In the genomic region with DNA sequence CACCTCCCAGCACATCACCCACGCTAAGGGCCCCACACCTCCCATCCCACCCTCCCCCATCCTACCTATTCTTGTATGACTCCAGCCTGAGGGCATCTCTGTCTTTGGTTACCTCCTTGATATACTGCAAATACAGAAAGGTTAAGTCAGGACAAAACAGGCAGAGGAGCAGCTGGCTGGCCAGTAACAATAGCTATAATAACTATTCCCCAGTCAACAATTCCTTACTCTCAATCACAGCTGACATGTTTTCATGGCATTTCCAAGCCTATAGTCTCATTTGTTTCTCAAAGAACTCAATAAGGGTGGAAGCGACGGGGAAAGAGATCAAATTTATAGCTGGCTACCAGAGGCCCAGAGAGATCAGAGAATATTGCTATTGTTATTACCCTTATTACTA, we compare ENCODE assay signal across 21 cellular contexts.
DNase-seq lines count a peak whose midpoint lies in the region; ATAC-seq and TF ChIP-seq lines count a peak whose summit lies in the region.
"Had no signal": no experiment of that assay in that cellular context is flagged by ENCODE, and none has a peak within 500 bp of the region (broad histone marks: within the 10 kb centered on the region; RNA-seq: fewer than 3 reads in every experiment).

No MANE protein-coding gene starts in this region.

- no peak for ATAC-seq in HG02798 (IDR thresholded peaks at IDR 0.05; ENCODE audit: poor library complexity, unreplicated experiment)
- no peak for ATAC-seq in CD4-positive, alpha-beta T cell (ENCODE audit: poor library complexity)
- ATAC-seq: CD8-positive, alpha-beta T cell; GM12878 had no signal

- WGBS in tibial nerve, 2 donors, result 72 to 80% methylated on average over 3 of the region's 3 CpGs

- H3K4me3 Mint-ChIP-seq in CD4-positive, alpha-beta T cell, result no peak overlapping the region
- H3K4me3 Mint-ChIP-seq: CD14-positive monocyte; CD8-positive, alpha-beta T cell had no signal

- CTCF ChIA-PET in CD4-positive, alpha-beta T cell (lab: Charles Lee), result no interaction called here

- TF ChIP-seq POLR2A in tibial nerve (IDR thresholded peaks at IDR 0.05), result no peak

- no peak for TF ChIP-seq EP300 in tibial nerve (IDR thresholded peaks at IDR 0.05)

- no peaks in the 10 kb centered on the region for H3K4me1 ChIP-seq in tibial nerve
- H3K4me1 ChIP-seq: BLaER1 had no signal

- no peaks in the 10 kb centered on the region for H3K4me1 Mint-ChIP-seq in CD4-positive, alpha-beta T cell (ENCODE audit: low read depth)
- H3K4me1 Mint-ChIP-seq: CD14-positive monocyte had no signal

- TF ChIP-seq CTCF in tibial nerve (IDR thresholded peaks at IDR 0.05), result no peak
- no peak for TF ChIP-seq CTCF in CD4-positive, alpha-beta T cell (IDR thresholded peaks at IDR 0.05)

- no peak overlapping the region for H3K4me3 ChIP-seq in tibial nerve
- H3K4me3 ChIP-seq: BLaER1, GM12878 had no signal

- peaks cover 0 to 25% (median 5%) of the 10 kb centered on the region in 4 donors for H3K9me3 ChIP-seq in tibial nerve
- H3K9me3 ChIP-seq in CD4-positive, alpha-beta T cell (ENCODE audit: control insufficient read depth, low read length), result peaks cover 17% of the 10 kb centered on the region

- DNase-seq in COLO668 (lab: John Stamatoyannopoulos, UW; ENCODE audit: unreplicated experiment) (peak; percentile 81), NCI-H146 treated with DMSO at 0.1 percent for 48 hours (lab: John Stamatoyannopoulos, UW; ENCODE audit: unreplicated experiment) (peak; percentile 79), NCI-H2227 (lab: John Stamatoyannopoulos, UW; ENCODE audit: unreplicated experiment) (peak; percentile 81), NCI-H748 treated with DMSO at 0.1 percent for 48 hours (lab: John Stamatoyannopoulos, UW) (peak; percentile 70), tibial nerve (ENCODE audit: low spot score in 2 of 2) (no peak)
- DNase-seq in CD4-positive, alpha-beta T cell, result no peak
- DNase-seq in activated CD8-positive, alpha-beta memory T cell treated with anti-CD3 and anti-CD28 coated beads, Interleukin-2, amount 50 U/mL, for 48 hours, result no peak
- DNase-seq: 8988T; CD8-positive, alpha-beta T cell; COR-L47; DMS 273 treated with DMSO at 0.1 percent for 48 hours; DMS53; DND-41; EL; GOT3; H7 had no signal

- H3K27me3 ChIP-seq in tibial nerve, result no peaks in the 10 kb centered on the region
- H3K27me3 ChIP-seq in CD4-positive, alpha-beta T cell (ENCODE audit: control insufficient read depth, insufficient read depth, low read length), result no peaks in the 10 kb centered on the region
- H3K27me3 ChIP-seq: BLaER1 had no signal

- H3K36me3 Mint-ChIP-seq in CD4-positive, alpha-beta T cell (ENCODE audit: low read depth), result no peaks in the 10 kb centered on the region
- H3K36me3 Mint-ChIP-seq: CD14-positive monocyte; CD8-positive, alpha-beta T cell had no signal

- H3K27ac ChIP-seq in tibial nerve, result no peak overlapping the region
- no peak overlapping the region for H3K27ac ChIP-seq in CD4-positive, alpha-beta T cell (ENCODE audit: low read depth, low read length)
- H3K27ac ChIP-seq: BLaER1, HL-60 had no signal

- H3K27me3 Mint-ChIP-seq in CD4-positive, alpha-beta T cell, result peaks cover 19% of the 10 kb centered on the region

- H3K9me3 Mint-ChIP-seq in CD4-positive, alpha-beta T cell, result peaks cover 7% of the 10 kb centered on the region

- POLR2A ChIA-PET in CD4-positive, alpha-beta T cell (lab: Charles Lee), result no interaction called here

- no peaks in the 10 kb centered on the region for H3K36me3 ChIP-seq in tibial nerve

- no peak overlapping the region for H3K27ac Mint-ChIP-seq in CD4-positive, alpha-beta T cell
- H3K27ac Mint-ChIP-seq: CD8-positive, alpha-beta T cell had no signal

- intact Hi-C loops in CD4-positive, alpha-beta T cell (cut with DNase I, micrococcal nuclease), result no loop called here

Comparison
In these comparisons a context has a peak if more than half of its experiments do, and no peak if none do; other contexts are left out.
1. DNase-seq: peak in COLO668 (single experiment), NCI-H146 treated with DMSO at 0.1 percent for 48 hours (single experiment), NCI-H2227 (single experiment) and NCI-H748 treated with DMSO at 0.1 percent for 48 hours (single experiment); none in tibial nerve (0 of 2), CD4-positive, alpha-beta T cell (0 of 10) and activated CD8-positive, alpha-beta memory T cell treated with anti-CD3 and anti-CD28 coated beads, Interleukin-2, amount 50 U/mL, for 48 hours (single experiment).